In genomic region chr15:75030424-75030823, GRCh38 we compare ENCODE assay signal across 1 cellular context.
TF ChIP-seq lines count a peak whose summit lies in the region.

No MANE protein-coding gene starts in this region.

TF ChIP-seq in HepG2, 621 proteins besides CTCF, POLR2A, EP300 and RAD21:
- TF ChIP-seq LBX2 (CRISPR knock-in tag; IDR thresholded peaks at IDR 0.05; ENCODE audit: borderline replicate concordance), result no peak
- TF ChIP-seq ZKSCAN8 (CRISPR knock-in tag; IDR thresholded peaks at IDR 0.05; ENCODE audit: borderline replicate concordance), result no peak
- TF ChIP-seq MAFG (CRISPR knock-in tag; IDR thresholded peaks at IDR 0.05), result no peak
- TF ChIP-seq POLR2G (IDR thresholded peaks at IDR 0.05; ENCODE audit: low read depth, low read length), result no peak
- TF ChIP-seq ARID5B (CRISPR knock-in tag; IDR thresholded peaks at IDR 0.05), result no peak
- TF ChIP-seq FOSL1 (CRISPR knock-in tag; IDR thresholded peaks at IDR 0.05; ENCODE audit: borderline replicate concordance), result no peak
- no peak for TF ChIP-seq TOPORS (CRISPR knock-in tag; IDR thresholded peaks at IDR 0.05)
- no peak for TF ChIP-seq ZNF337 (CRISPR knock-in tag; IDR thresholded peaks at IDR 0.05; ENCODE audit: borderline replicate concordance, low read depth)
- no peak for TF ChIP-seq ZNF792 (CRISPR knock-in tag; IDR thresholded peaks at IDR 0.05)
- no peak for TF ChIP-seq NR2F6 (IDR thresholded peaks at IDR 0.05)
- no peak for TF ChIP-seq NR2F6 (CRISPR knock-in tag; IDR thresholded peaks at IDR 0.05)
- TF ChIP-seq ZNF775 (CRISPR knock-in tag; IDR thresholded peaks at IDR 0.05; ENCODE audit: borderline replicate concordance), result no peak
- no peak for TF ChIP-seq KLF6 (CRISPR knock-in tag; IDR thresholded peaks at IDR 0.05)
- no peak for TF ChIP-seq PHF21A (CRISPR knock-in tag; IDR thresholded peaks at IDR 0.05)
- TF ChIP-seq ZNF703 (CRISPR knock-in tag; IDR thresholded peaks at IDR 0.05; ENCODE audit: borderline replicate concordance), result no peak
- no peak for TF ChIP-seq ATF7-NPFF (CRISPR knock-in tag; IDR thresholded peaks at IDR 0.05; ENCODE audit: low read depth)
- no peak for TF ChIP-seq MAZ (IDR thresholded peaks at IDR 0.05; ENCODE audit: borderline replicate concordance, low read depth, low read length)
- no peak for TF ChIP-seq MAZ (CRISPR knock-in tag; IDR thresholded peaks at IDR 0.05; ENCODE audit: low read depth)
